ENCODE assay signal across 1 cellular context in the genomic region with DNA sequence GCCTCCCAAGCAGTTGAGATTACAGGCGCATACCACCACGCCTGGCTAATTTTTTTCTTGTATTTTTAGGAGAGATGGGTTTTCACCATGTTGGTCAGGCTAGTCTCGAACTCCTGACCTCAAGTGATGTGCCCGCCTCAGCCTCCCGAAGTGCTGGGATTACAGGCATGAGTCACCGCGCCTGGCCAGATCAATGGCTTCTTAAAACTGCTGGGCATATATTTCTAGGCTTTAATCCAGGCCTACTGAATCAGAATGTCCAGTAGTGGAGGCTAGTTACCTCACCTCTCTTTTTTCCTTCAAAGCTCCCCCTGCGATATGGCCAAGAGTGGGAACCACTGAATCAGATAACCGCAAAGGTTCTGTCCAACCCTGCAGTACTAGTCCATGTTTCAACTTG.
TF ChIP-seq lines count a peak whose summit lies in the region.

No MANE protein-coding gene starts in this region.

TF ChIP-seq in HCT116, 20 proteins besides CTCF, POLR2A, EP300 and RAD21 (continued from another document):
- TF ChIP-seq ZBTB33 (IDR thresholded peaks at IDR 0.05; ENCODE audit: extremely low read depth, insufficient replicate concordance, low read length), result no peak
